ENCODE assay signal across 8 cellular contexts in the genomic region with DNA sequence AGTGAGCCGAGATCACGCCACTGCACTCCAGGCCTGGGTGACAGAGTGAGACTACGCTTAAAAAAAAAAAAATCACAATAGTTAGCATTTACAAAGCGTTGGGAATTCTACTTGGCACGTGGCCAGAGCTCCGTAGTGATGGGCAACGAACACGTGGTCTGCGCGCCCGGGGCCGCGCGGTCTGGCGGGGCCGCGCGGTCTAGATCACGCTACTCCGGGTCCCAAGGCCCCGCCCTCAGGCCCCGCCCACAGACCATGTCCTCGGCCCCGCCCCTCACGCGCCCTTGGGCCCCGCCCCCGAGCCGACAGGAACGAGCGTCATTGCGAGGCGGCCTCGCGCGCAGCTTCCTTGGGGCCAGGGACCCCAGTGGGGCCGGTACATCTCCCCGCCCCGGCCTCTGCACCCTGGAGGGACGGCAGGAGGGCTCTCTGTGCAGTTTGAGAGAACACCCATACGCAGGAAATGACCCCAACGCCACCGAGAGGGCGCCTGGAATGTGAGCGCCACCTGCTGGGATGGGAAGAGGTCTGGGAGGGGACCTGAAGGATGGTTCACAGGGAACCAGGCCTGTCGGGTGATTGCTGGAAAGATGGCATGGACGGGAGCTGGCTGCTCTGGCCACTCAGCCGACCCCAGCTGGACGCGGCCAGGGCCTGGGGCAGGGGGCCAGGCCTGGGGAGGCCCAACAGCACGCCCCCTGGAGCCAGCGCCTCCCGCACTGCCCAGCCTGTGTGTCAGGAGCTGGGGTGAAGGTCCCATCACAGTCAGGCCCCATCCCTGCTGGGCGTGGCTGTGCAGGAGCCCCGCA. TPM values are rescaled to one million over a fixed set of nuclear protein-coding genes. Genes with fewer than 3 reads are reported as not detected.
DNase-seq lines count a peak whose midpoint lies in the region; ATAC-seq and TF ChIP-seq lines count a peak whose summit lies in the region.

No MANE protein-coding gene starts in this region.

- peak overlapping the region; percentile 88 for H3K4me2 ChIP-seq in smooth muscle cell

- H3K4me1 ChIP-seq in breast epithelium (peaks cover 0 to 4% of the 10 kb centered on the region in 2 donors), smooth muscle cell (ENCODE audit: low read depth) (peaks cover 8% of the 10 kb centered on the region)

- peaks cover 6% of the 10 kb centered on the region for H3F3A ChIP-seq in smooth muscle cell (ENCODE audit: low read depth)

- intact Hi-C loops in breast epithelium (cut with DNase I; ENCODE audit: low total_unique reads): no loop called here

- H3K9me3 ChIP-seq in WERI-Rb-1 (ENCODE audit: severe bottlenecking) (no peaks in the 10 kb centered on the region), breast epithelium (no peaks in the 10 kb centered on the region), smooth muscle cell (replicated peaks; ENCODE audit: low read depth) (no peaks in the 10 kb centered on the region)

- TF ChIP-seq CTCF in WERI-Rb-1 (IDR thresholded peaks at IDR 0.05; ENCODE audit: low read depth, low read length) (peak; percentile 93), breast epithelium (IDR thresholded peaks at IDR 0.05) (peak; percentile 62 to 95 (median 82)), smooth muscle cell (IDR thresholded peaks at IDR 0.05; ENCODE audit: borderline replicate concordance, insufficient read depth, poor library complexity, severe bottlenecking) (peak; percentile 90)

- peaks cover 15% of the 10 kb centered on the region for H4K20me1 ChIP-seq in smooth muscle cell (ENCODE audit: low read depth)

- H3K27me3 ChIP-seq in WERI-Rb-1 (ENCODE audit: insufficient read depth, low read depth, severe bottlenecking) (no peaks in the 10 kb centered on the region), breast epithelium (no peaks in the 10 kb centered on the region), smooth muscle cell (ENCODE audit: low read depth) (no peaks in the 10 kb centered on the region)

- H3K27ac ChIP-seq in WERI-Rb-1 (peak overlapping the region; percentile 57), breast epithelium (peak overlapping the region; percentile 89 to 90), smooth muscle cell (ENCODE audit: low read depth) (peak overlapping the region; percentile 75)

- peak; percentile 71 for TF ChIP-seq POLR2A in breast epithelium (IDR thresholded peaks at IDR 0.05)

- peak; percentile 88 for DNase-seq in A172 (ENCODE audit: low spot score)
- DNase-seq in NCI-H2171 treated with DMSO at 0.1 percent for 48 hours (lab: John Stamatoyannopoulos, UW): peak; percentile 85
- DNase-seq in WERI-Rb-1: peak; percentile 93
- DNase-seq in breast epithelium (ENCODE audit: low spot score in 2 of 2): peak; percentile 91 to 94
- DNase-seq in inferior parietal cortex (ENCODE audit: extremely low spot score): peak; percentile 86
- DNase-seq in smooth muscle cell (lab: John Stamatoyannopoulos, UW; ENCODE audit: unreplicated experiment): peak; percentile 84

- peak overlapping the region; percentile 65 for H2AFZ ChIP-seq in smooth muscle cell (ENCODE audit: low read depth)

- peaks cover 30% of the 10 kb centered on the region for H3K79me2 ChIP-seq in smooth muscle cell (ENCODE audit: low read depth)

- peak; percentile 32 for ATAC-seq in GM18520 (IDR thresholded peaks at IDR 0.05; ENCODE audit: unreplicated experiment)
- peak; percentile 54 for ATAC-seq in HG03108 (IDR thresholded peaks at IDR 0.05; ENCODE audit: unreplicated experiment)

- H3K36me3 ChIP-seq in WERI-Rb-1: peaks cover 12% of the 10 kb centered on the region
- no peaks in the 10 kb centered on the region for H3K36me3 ChIP-seq in breast epithelium
- no peaks in the 10 kb centered on the region for H3K36me3 ChIP-seq in smooth muscle cell (ENCODE audit: low read depth)

- H3K4me3 ChIP-seq in WERI-Rb-1 (ENCODE audit: low read depth, low read length) (peak overlapping the region; percentile 71), breast epithelium (peak overlapping the region; percentile 55 to 72 (median 56)), smooth muscle cell (peak overlapping the region; percentile 74)

- 10% methylated on average over 35 of the region's 55 CpGs for WGBS in smooth muscle cell (ENCODE audit: low lambda C conversion rate)

- H3K9ac ChIP-seq in smooth muscle cell (ENCODE audit: low read depth): no peak overlapping the region

RNA-seq across cellular contexts. Expression of gene PTDSS2, which starts 2.0 kb away (rescaled TPM):
- total RNA-seq in A172 (2014; rRNA removed; shearing (Covaris generic)): 29.7 and 30.4 TPM in 2 replicates
- total RNA-seq in breast epithelium (10 to 100 TPM; 23.8 to 53.7 (median 33.1) TPM), smooth muscle cell (15.2 and 20.7 TPM in 2 replicates)
- polyA plus RNA-seq in smooth muscle cell: 25.2 and 33.5 TPM in 2 replicates

RNA-seq across cellular contexts. Expression of gene ANO9, which starts 6.3 kb away (rescaled TPM):
- total RNA-seq in A172 (2014; rRNA removed; shearing (Covaris generic)): 0.19 TPM in 1 of 2 replicates, not detected in the other
- total RNA-seq in breast epithelium (10 to 100 TPM in 1 of 3 donors, 1 to 10 TPM in 1, under 1 TPM in 1; 0.32 to 14.2 (median 9.8) TPM), smooth muscle cell (0.67 and 1.4 TPM in 2 replicates)
- 1.5 and 7.1 TPM in 2 replicates for polyA plus RNA-seq in smooth muscle cell

RNA-seq across cellular contexts. Expression of gene SIGIRR, which starts 33.3 kb away (rescaled TPM):
- 3.8 and 3.9 TPM in 2 replicates for total RNA-seq in A172 (2014; rRNA removed; shearing (Covaris generic))
- 10 to 100 TPM; 37.3 to 49.8 (median 46.5) TPM for total RNA-seq in breast epithelium
- total RNA-seq in smooth muscle cell: 15.3 and 18.3 TPM in 2 replicates
- polyA plus RNA-seq in smooth muscle cell: 26.3 and 29.4 TPM in 2 replicates

RNA-seq across cellular contexts. Expression of gene PKP3, which starts 54.1 kb away (rescaled TPM):
- total RNA-seq in A172 (2014; rRNA removed; shearing (Covaris generic)): 39.8 and 44.0 TPM in 2 replicates
- total RNA-seq in breast epithelium (10 to 100 TPM in 2 of 3 donors, under 1 TPM in 1; 0.32 to 60.9 (median 36.7) TPM), smooth muscle cell (32.0 and 61.2 TPM in 2 replicates)
- 24.6 and 69.9 TPM in 2 replicates for polyA plus RNA-seq in smooth muscle cell

RNA-seq across cellular contexts. Expression of gene RNH1, which starts 58.9 kb away (rescaled TPM):
- 299 and 316 TPM in 2 replicates for total RNA-seq in A172 (2014; rRNA removed; shearing (Covaris generic))
- 100 to 1,000 TPM; 139 to 249 (median 209) TPM for total RNA-seq in breast epithelium
- total RNA-seq in smooth muscle cell: 91.3 and 106 TPM in 2 replicates
- 242 and 243 TPM in 2 replicates for polyA plus RNA-seq in smooth muscle cell

Comparison
In these comparisons a context has a peak if more than half of its experiments do, and no peak if none do; other contexts are left out.
1. Peak in every context shown above with its lines: DNase-seq, ATAC-seq, H3K4me3 ChIP-seq and H3K27ac ChIP-seq.